In genomic region chr19:43441736-43442135, GRCh38 we compare ENCODE assay signal across 18 cellular contexts. TPM values are rescaled to one million over a fixed set of nuclear protein-coding genes. Genes with fewer than 3 reads are reported as not detected.
DNase-seq lines count a peak whose midpoint lies in the region; ATAC-seq and TF ChIP-seq lines count a peak whose summit lies in the region.
"Had no signal": no experiment of that assay in that cellular context is flagged by ENCODE, and none has a peak within 500 bp of the region (broad histone marks: within the 10 kb centered on the region; RNA-seq: fewer than 3 reads in every experiment).

No MANE protein-coding gene starts in this region.

- no peaks in the 10 kb centered on the region for H3K27me3 ChIP-seq in CD8-positive, alpha-beta T cell (ENCODE audit: insufficient read depth, low read length)
- H3K27me3 ChIP-seq in adipocyte (replicated peaks; ENCODE audit: control insufficient read depth, insufficient read depth, low read length) (no peaks in the 10 kb centered on the region), gastrocnemius medialis (peaks cover 0 to 5% (median 3%) of the 10 kb centered on the region in 3 donors)
- H3K27me3 ChIP-seq: BLaER1 treated with 17β-estradiol and CSF1 and Interleukin-3, amounts not matched to agents 10 nM and 100 nM had no signal

- H3K9me3 ChIP-seq in CD8-positive, alpha-beta T cell (ENCODE audit: low read length) = no peaks in the 10 kb centered on the region
- H3K9me3 ChIP-seq in adipocyte (ENCODE audit: control insufficient read depth, low read length) (peaks cover 4% of the 10 kb centered on the region), gastrocnemius medialis (no peaks in the 10 kb centered on the region)

- in situ Hi-C loops in gastrocnemius medialis (cut with MboI; ENCODE audit: low sequenced_read_pairs in 4 of 4) = loop anchor here in 1 of 4 donors (25.0 kb wide), 1 partner anchor 221 kb away; the partner anchor contains the start of gene PLAUR

- TF ChIP-seq CTCF in CD8-positive, alpha-beta T cell (IDR thresholded peaks at IDR 0.05) = no peak
- no peak for TF ChIP-seq CTCF in gastrocnemius medialis (IDR thresholded peaks at IDR 0.05 in 4 of 5, conservative IDR thresholded peaks at IDR 0.05 in 1 of 5)

- intact Hi-C loops in CD8-positive, alpha-beta T cell (cut with DNase I, micrococcal nuclease) = no loop called here
- intact Hi-C loops in gastrocnemius medialis (cut with DNase I; ENCODE audit: low total_unique reads) = no loop called here

- H3K27ac ChIP-seq in CD8-positive, alpha-beta T cell (ENCODE audit: low read depth, low read length) = no peak overlapping the region
- H3K27ac ChIP-seq in gastrocnemius medialis = no peak overlapping the region

- peaks cover 51% of the 10 kb centered on the region for H3K4me1 Mint-ChIP-seq in CD8-positive, alpha-beta T cell (ENCODE audit: low read depth)

- H3K27ac Mint-ChIP-seq in CD8-positive, alpha-beta T cell = peak overlapping the region; percentile 71
- H3K27ac Mint-ChIP-seq: GM23338 had no signal

- H3K4me3 ChIP-seq in CD8-positive, alpha-beta T cell (ENCODE audit: low read depth, low read length) = no peak overlapping the region
- H3K4me3 ChIP-seq in adipocyte (ENCODE audit: low read length) (no peak overlapping the region), gastrocnemius medialis (no peak overlapping the region)
- H3K4me3 ChIP-seq: BLaER1 treated with 17β-estradiol and CSF1 and Interleukin-3, amounts not matched to agents 10 nM and 100 nM; GM23338 had no signal

- POLR2A ChIA-PET in CD8-positive, alpha-beta T cell (lab: Charles Lee) = no interaction called here

- no peaks in the 10 kb centered on the region for H3K36me3 Mint-ChIP-seq in CD8-positive, alpha-beta T cell

- DNase-seq in NOMO-1 treated with DMSO at 0.1 percent for 48 hours (lab: John Stamatoyannopoulos, UW; ENCODE audit: unreplicated experiment) = peak; percentile 32
- DNase-seq in NOMO-1 treated with dmso at 0.1 percent for 144 hours (lab: John Stamatoyannopoulos, UW; ENCODE audit: unreplicated experiment) = no peak
- DNase-seq in CD8-positive, alpha-beta T cell = no peak
- DNase-seq in adipocyte (ENCODE audit: low read depth) = peak; percentile 21
- peak; percentile 9 for DNase-seq in myocyte (ENCODE audit: low read depth)
- DNase-seq in germinal center (ENCODE audit: low spot score) = no peak
- DNase-seq in gastrocnemius medialis = no peak
- DNase-seq: 8988T, DMS79 treated with DMSO at 0.1 percent for 48 hours, NCI-H1092 treated with DMSO at 0.1 percent for 48 hours, NCI-H1694 treated with DMSO at 0.1 percent for 48 hours, NCI-H446 had no signal

- H3K4me3 Mint-ChIP-seq in CD8-positive, alpha-beta T cell = no peak overlapping the region
- H3K4me3 Mint-ChIP-seq: GM23338 had no signal

- CTCF ChIA-PET in CD8-positive, alpha-beta T cell (lab: Charles Lee) = interaction anchor here (0.7 to 8.7 kb wide), 3 partner anchors 10 to 1538 kb away, joined by 3 to 369 read pairs (median 3); no protein-coding TSS in a partner anchor

- peaks cover 33% of the 10 kb centered on the region for H3K4me1 ChIP-seq in CD8-positive, alpha-beta T cell (ENCODE audit: insufficient read depth, low read length)
- H3K4me1 ChIP-seq in adipocyte (ENCODE audit: control insufficient read depth, insufficient read depth, low read length) (peaks cover 9% of the 10 kb centered on the region), gastrocnemius medialis (peaks cover 0 to 5% of the 10 kb centered on the region in 2 donors)

- no peaks in the 10 kb centered on the region for H3K27me3 Mint-ChIP-seq in CD8-positive, alpha-beta T cell (ENCODE audit: low read depth)

- no peak overlapping the region for H3K9ac ChIP-seq in adipocyte (ENCODE audit: low read length)
- H3K9ac ChIP-seq: BLaER1 treated with 17β-estradiol and CSF1 and Interleukin-3, amounts not matched to agents 10 nM and 100 nM had no signal

- H3K9me3 Mint-ChIP-seq in CD8-positive, alpha-beta T cell = no peaks in the 10 kb centered on the region

- ATAC-seq in CD8-positive, alpha-beta T cell = no peak
- no peak for ATAC-seq in HG03565 (IDR thresholded peaks at IDR 0.05; ENCODE audit: unreplicated experiment)
- no peak for ATAC-seq in gastrocnemius medialis
- ATAC-seq: GM23338, Panc1, Right ventricle myocardium inferior had no signal

- no peaks in the 10 kb centered on the region for H3K36me3 ChIP-seq in CD8-positive, alpha-beta T cell (ENCODE audit: insufficient read depth, low read length)
- H3K36me3 ChIP-seq in adipocyte (ENCODE audit: control insufficient read depth, insufficient read depth, low read length, severe bottlenecking) (no peaks in the 10 kb centered on the region), gastrocnemius medialis (no peaks in the 10 kb centered on the region)
- H3K36me3 ChIP-seq: BLaER1 treated with 17β-estradiol and CSF1 and Interleukin-3, amounts not matched to agents 10 nM and 100 nM had no signal

- TF ChIP-seq POLR2A in gastrocnemius medialis (IDR thresholded peaks at IDR 0.05) = no peak

RNA-seq across cellular contexts. Expression of gene LYPD3, which starts 23.7 kb away (rescaled TPM):
- 10 to 100 TPM; 70.0 to 72.3 TPM for total RNA-seq in CD8-positive, alpha-beta T cell
- total RNA-seq in myocyte (0.21 and 0.37 TPM in 2 replicates), gastrocnemius medialis (not detected)
- 0.20 TPM for polyA plus RNA-seq in myocyte (2012)

RNA-seq across cellular contexts. Expression of gene TEX101, which starts 27.0 kb away (rescaled TPM):
- not detected for total RNA-seq in CD8-positive, alpha-beta T cell
- total RNA-seq in myocyte (not detected in 2 replicates), gastrocnemius medialis (not detected)
- polyA plus RNA-seq in myocyte (2012) = not detected
- total RNA-seq: GM23338, HT-29, Right ventricle myocardium inferior had no signal
- polyA plus RNA-seq: GM23338 had no signal

Comparison
In these comparisons a context has a peak if more than half of its experiments do, and no peak if none do; other contexts are left out.
1. DNase-seq: peak in NOMO-1 treated with DMSO at 0.1 percent for 48 hours (single experiment), adipocyte (single experiment) and myocyte (single experiment); none in NOMO-1 treated with dmso at 0.1 percent for 144 hours (single experiment), CD8-positive, alpha-beta T cell (0 of 7), germinal center (single experiment) and gastrocnemius medialis (0 of 2).
2. RNA of gene LYPD3, which starts 23.7 kb away (total RNA-seq): 70.0 to 72.3 TPM in CD8-positive, alpha-beta T cell; 0.21 to 0.37 TPM in myocyte and not detected in gastrocnemius medialis; every median in the first group is over 10 times any median in the second.